In the genomic region with DNA sequence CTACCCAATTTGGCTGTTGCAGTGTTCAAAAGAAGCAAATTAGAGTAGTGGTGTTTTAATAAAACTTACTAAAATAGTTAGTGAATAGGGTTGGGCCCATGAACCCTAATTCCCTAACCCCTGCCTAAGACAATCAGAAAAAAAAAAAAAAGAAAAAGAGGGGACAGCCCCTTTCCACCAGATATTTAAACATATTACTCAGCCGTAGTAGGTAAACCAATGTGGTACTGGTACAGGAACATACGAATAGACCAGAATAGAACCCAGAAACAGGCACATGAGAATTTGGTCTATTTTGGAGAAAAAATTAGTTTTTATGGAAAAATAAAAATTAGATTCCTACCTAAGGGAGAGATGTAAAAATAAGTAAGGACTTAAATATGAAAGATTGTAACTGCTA, we compare ENCODE assay signal across 17 cellular contexts. TPM values are rescaled to one million over a fixed set of nuclear protein-coding genes. Genes with fewer than 3 reads are reported as not detected.
DNase-seq lines count a peak whose midpoint lies in the region; ATAC-seq and TF ChIP-seq lines count a peak whose summit lies in the region.
"Had no signal": no experiment of that assay in that cellular context is flagged by ENCODE, and none has a peak within 500 bp of the region (broad histone marks: within the 10 kb centered on the region; RNA-seq: fewer than 3 reads in every experiment).

No MANE protein-coding gene starts in this region.

- peak overlapping the region; percentile 62 for H2AFZ ChIP-seq in HCT116 (ENCODE audit: low read depth, low read length, poor library complexity, severe bottlenecking)

- BruUV-seq in HCT116 (replicated peaks; lab: Mats Ljungman, UMichigan): no TSS peak

- H3K4me1 ChIP-seq in HCT116 (ENCODE audit: control insufficient read depth in 1 of 2, insufficient read depth in 2 of 2, low read length in 2 of 2): peaks cover 13 to 32% of the 10 kb centered on the region in 2 experiments

- RAD21 ChIA-PET in HCT116 (lab: Charles Lee; ENCODE audit: low non-redundant PET in 1 of 2, low total read pairs in 2 of 2, uncharacterized antibody in 2 of 2, unreplicated experiment in 2 of 2): no interaction called here

- peaks cover 4% of the 10 kb centered on the region for H3K27me3 Mint-ChIP-seq in activated CD4-positive, alpha-beta T cell treated with anti-CD3 and anti-CD28 coated beads for 36 hours
- no peaks in the 10 kb centered on the region for H3K27me3 Mint-ChIP-seq in activated T-helper 17 cell treated with anti-CD3 and anti-CD28 coated beads, Interleukin-2, amount 50 U/mL, for 72 hours

- CTCF ChIA-PET in activated CD4-positive, alpha-beta T cell treated with anti-CD3 and anti-CD28 coated beads for 36 hours (lab: Charles Lee): interaction anchor here (0.6 to 3.6 kb wide), 10 partner anchors 7 to 808 kb away, joined by 3 to 20 read pairs (median 3); no protein-coding TSS in a partner anchor
- CTCF ChIA-PET in HCT116 (lab: Charles Lee): no interaction called here

- no peaks in the 10 kb centered on the region for H3K9me3 Mint-ChIP-seq in activated CD4-positive, alpha-beta T cell treated with anti-CD3 and anti-CD28 coated beads for 36 hours (ENCODE audit: low read depth)
- no peaks in the 10 kb centered on the region for H3K9me3 Mint-ChIP-seq in activated T-helper 17 cell treated with anti-CD3 and anti-CD28 coated beads, Interleukin-2, amount 50 U/mL, for 72 hours
- H3K9me3 Mint-ChIP-seq: CD4-positive, alpha-beta T cell; H9 had no signal

- H3K9me2 ChIP-seq in HCT116 (ENCODE audit: insufficient read depth): no peaks in the 10 kb centered on the region

- no peaks in the 10 kb centered on the region for H3K36me3 ChIP-seq in HCT116 (ENCODE audit: control insufficient read depth in 1 of 2, insufficient read depth in 2 of 2, low read length in 2 of 2)

- TF ChIP-seq POLR2A in HCT116 (IDR thresholded peaks at IDR 0.05; ENCODE audit: borderline replicate concordance, extremely low read depth, insufficient read depth, insufficient read length): no peak

- no peaks in the 10 kb centered on the region for H3K79me2 ChIP-seq in HCT116 (ENCODE audit: insufficient read depth, low read length)

- no peak overlapping the region for H3K27ac Mint-ChIP-seq in activated CD4-positive, alpha-beta T cell treated with anti-CD3 and anti-CD28 coated beads for 36 hours
- H3K27ac Mint-ChIP-seq in activated T-helper 17 cell treated with anti-CD3 and anti-CD28 coated beads, Interleukin-2, amount 50 U/mL, for 72 hours: peak overlapping the region; percentile 9
- H3K27ac Mint-ChIP-seq: CD4-positive, alpha-beta T cell; H9 had no signal

- TF ChIP-seq CTCF in HCT116 (IDR thresholded peaks at IDR 0.05 in 2 of 3, conservative IDR thresholded peaks at IDR 0.05 in 1 of 3; ENCODE audit: borderline replicate concordance in 1 of 3, insufficient read depth in 1 of 3, low read depth in 2 of 3, low read length in 2 of 3): no peak

- H3K27ac ChIP-seq in HCT116 (ENCODE audit: low read depth, low read length): no peak overlapping the region
- H3K27ac ChIP-seq: 22Rv1, C4-2B had no signal

- no peaks in the 10 kb centered on the region for H3K27me3 ChIP-seq in HCT116 (ENCODE audit: insufficient read depth, low read length)

- no peaks in the 10 kb centered on the region for H4K20me1 ChIP-seq in HCT116 (ENCODE audit: insufficient read depth)

- H3K4me2 ChIP-seq in HCT116 (ENCODE audit: low read length): no peak overlapping the region
- H3K4me2 ChIP-seq: A549 had no signal

- H3K4me3 Mint-ChIP-seq in activated CD4-positive, alpha-beta T cell treated with anti-CD3 and anti-CD28 coated beads for 36 hours: no peak overlapping the region
- H3K4me3 Mint-ChIP-seq in activated T-helper 17 cell treated with anti-CD3 and anti-CD28 coated beads, Interleukin-2, amount 50 U/mL, for 72 hours: no peak overlapping the region
- H3K4me3 Mint-ChIP-seq: CD4-positive, alpha-beta T cell; H9 had no signal

- no peaks in the 10 kb centered on the region for H3K9me3 ChIP-seq in HCT116 (ENCODE audit: control insufficient read depth in 1 of 2, insufficient read depth in 1 of 2, low read depth in 1 of 2, low read length in 2 of 2)
- H3K9me3 ChIP-seq: A549, Caco-2 had no signal

- DNase-seq in activated CD4-positive, alpha-beta T cell treated with anti-CD3 and anti-CD28 coated beads for 36 hours: no peak
- DNase-seq in activated CD4-positive, alpha-beta T cell treated with anti-CD3 and anti-CD28 coated beads for 48 hours: no peak
- DNase-seq in HCT116 (ENCODE audit: low read depth, low spot score): no peak
- DNase-seq in stimulated activated naive CD8-positive, alpha-beta T cell treated with anti-CD3 and anti-CD28 coated beads, Interleukin-15, Interleukin-2, amounts not matched to agents 100 U/mL and 50 U/mL, for 24 hours: no peak
- DNase-seq in NCI-H1417 (lab: John Stamatoyannopoulos, UW): no peak
- DNase-seq in GF-D8 (lab: John Stamatoyannopoulos, UW): no peak
- DNase-seq: AML-193; Caco-2; CD4-positive, alpha-beta T cell; GOT3; H9 had no signal

- no peak for TF ChIP-seq RAD21 in HCT116 (IDR thresholded peaks at IDR 0.05; ENCODE audit: low read depth)

- H3K9ac ChIP-seq in HCT116 (ENCODE audit: low read length): no peak overlapping the region

- intact Hi-C loops in activated CD4-positive, alpha-beta T cell treated with anti-CD3 and anti-CD28 coated beads for 36 hours (cut with DNase I, micrococcal nuclease): loop anchor here in 1 of 2 experiments (2.0 kb wide), 1 partner anchor 39 kb away; a partner anchor contains a TSS
- intact Hi-C loops in HCT116 (cut with micrococcal nuclease): loop anchor here (10.0 kb wide), 1 partner anchor 477 kb away; no protein-coding TSS in a partner anchor

- POLR2A ChIA-PET in activated CD4-positive, alpha-beta T cell treated with anti-CD3 and anti-CD28 coated beads for 36 hours (lab: Charles Lee): no interaction called here
- POLR2A ChIA-PET in HCT116 (lab: Charles Lee): no interaction called here

- H3K4me1 Mint-ChIP-seq in activated CD4-positive, alpha-beta T cell treated with anti-CD3 and anti-CD28 coated beads for 36 hours: peaks cover 58% of the 10 kb centered on the region
- H3K4me1 Mint-ChIP-seq in activated T-helper 17 cell treated with anti-CD3 and anti-CD28 coated beads, Interleukin-2, amount 50 U/mL, for 72 hours: peaks cover 16% of the 10 kb centered on the region

- no peaks in the 10 kb centered on the region for H3K36me3 Mint-ChIP-seq in activated CD4-positive, alpha-beta T cell treated with anti-CD3 and anti-CD28 coated beads for 36 hours (ENCODE audit: low read depth)
- H3K36me3 Mint-ChIP-seq in activated T-helper 17 cell treated with anti-CD3 and anti-CD28 coated beads, Interleukin-2, amount 50 U/mL, for 72 hours (ENCODE audit: low read depth): no peaks in the 10 kb centered on the region

- ATAC-seq in activated CD4-positive, alpha-beta T cell treated with anti-CD3 and anti-CD28 coated beads for 36 hours: peak; percentile 59
- no peak for ATAC-seq in HCT116
- ATAC-seq in activated T-helper 17 cell treated with anti-CD3 and anti-CD28 coated beads, Interleukin-2, amount 50 U/mL, for 72 hours (replicated peaks): peak; percentile 72
- peak; percentile 72 for ATAC-seq in stimulated activated naive CD8-positive, alpha-beta T cell treated with anti-CD3 and anti-CD28 coated beads, Interleukin-15, Interleukin-2, amounts not matched to agents 100 U/mL and 50 U/mL, for 24 hours
- ATAC-seq: A549, HepG2 had no signal

- no peak overlapping the region for H3K4me3 ChIP-seq in HCT116 (replicated peaks in 1 of 2; ENCODE audit: low read depth in 1 of 2, low read length in 2 of 2)
- H3K4me3 ChIP-seq: A549 had no signal

TF ChIP-seq in HCT116, 20 proteins besides CTCF, POLR2A, EP300 and RAD21 (continues in another document):
- TF ChIP-seq EGR1 (IDR thresholded peaks at IDR 0.05; ENCODE audit: low read depth) (no peak), YY1 (IDR thresholded peaks at IDR 0.05; ENCODE audit: extremely low read depth, insufficient replicate concordance, low read depth, low read length) (no peak), SIN3A (IDR thresholded peaks at IDR 0.05; ENCODE audit: low read depth) (no peak), ELF1 (IDR thresholded peaks at IDR 0.05; ENCODE audit: borderline replicate concordance, low read depth) (no peak), FOSL1 (IDR thresholded peaks at IDR 0.05; ENCODE audit: low read depth) (no peak), ZFX (IDR thresholded peaks at IDR 0.05) (no peak)
- TF ChIP-seq, protein P1, sequence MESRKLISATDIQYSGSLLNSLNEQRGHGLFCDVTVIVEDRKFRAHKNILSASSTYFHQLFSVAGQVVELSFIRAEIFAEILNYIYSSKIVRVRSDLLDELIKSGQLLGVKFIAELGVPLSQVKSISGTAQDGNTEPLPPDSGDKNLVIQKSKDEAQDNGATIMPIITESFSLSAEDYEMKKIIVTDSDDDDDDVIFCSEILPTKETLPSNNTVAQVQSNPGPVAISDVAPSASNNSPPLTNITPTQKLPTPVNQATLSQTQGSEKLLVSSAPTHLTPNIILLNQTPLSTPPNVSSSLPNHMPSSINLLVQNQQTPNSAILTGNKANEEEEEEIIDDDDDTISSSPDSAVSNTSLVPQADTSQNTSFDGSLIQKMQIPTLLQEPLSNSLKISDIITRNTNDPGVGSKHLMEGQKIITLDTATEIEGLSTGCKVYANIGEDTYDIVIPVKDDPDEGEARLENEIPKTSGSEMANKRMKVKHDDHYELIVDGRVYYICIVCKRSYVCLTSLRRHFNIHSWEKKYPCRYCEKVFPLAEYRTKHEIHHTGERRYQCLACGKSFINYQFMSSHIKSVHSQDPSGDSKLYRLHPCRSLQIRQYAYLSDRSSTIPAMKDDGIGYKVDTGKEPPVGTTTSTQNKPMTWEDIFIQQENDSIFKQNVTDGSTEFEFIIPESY (IDR thresholded peaks at IDR 0.05; ENCODE audit: extremely low read depth, insufficient replicate concordance, low read length): no peak
- TF ChIP-seq, protein P2, sequence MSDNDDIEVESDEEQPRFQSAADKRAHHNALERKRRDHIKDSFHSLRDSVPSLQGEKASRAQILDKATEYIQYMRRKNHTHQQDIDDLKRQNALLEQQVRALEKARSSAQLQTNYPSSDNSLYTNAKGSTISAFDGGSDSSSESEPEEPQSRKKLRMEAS (IDR thresholded peaks at IDR 0.05): no peak

RNA-seq across cellular contexts. Expression of a gene that starts 38.6 kb away (rescaled TPM):
- not detected for total RNA-seq in activated CD4-positive, alpha-beta T cell treated with anti-CD3 and anti-CD28 coated beads for 36 hours
- 0.61 TPM for total RNA-seq in HCT116 (2021; ENCODE audit: unreplicated experiment)
- polyA plus RNA-seq in HCT116 (2012): 0.39 and 1.0 TPM in 2 replicates
- not detected for total RNA-seq in activated T-helper 17 cell treated with anti-CD3 and anti-CD28 coated beads, Interleukin-2, amount 50 U/mL, for 72 hours
- total RNA-seq: Caco-2; CD4-positive, alpha-beta T cell; H9; HepG2 had no signal
- polyA plus RNA-seq: BJ had no signal

RNA-seq across cellular contexts. Expression of a gene that starts 39.4 kb away (rescaled TPM):
- total RNA-seq in activated CD4-positive, alpha-beta T cell treated with anti-CD3 and anti-CD28 coated beads for 36 hours: 100 to 1,000 TPM; 179 to 392 TPM
- total RNA-seq in HCT116 (2021; ENCODE audit: unreplicated experiment): 217 TPM
- 189 and 220 TPM in 2 replicates for polyA plus RNA-seq in HCT116 (2012)
- 100 to 1,000 TPM; 140 to 209 TPM for total RNA-seq in activated T-helper 17 cell treated with anti-CD3 and anti-CD28 coated beads, Interleukin-2, amount 50 U/mL, for 72 hours
